ENCODE assay signal across 23 cellular contexts in the genomic region with DNA sequence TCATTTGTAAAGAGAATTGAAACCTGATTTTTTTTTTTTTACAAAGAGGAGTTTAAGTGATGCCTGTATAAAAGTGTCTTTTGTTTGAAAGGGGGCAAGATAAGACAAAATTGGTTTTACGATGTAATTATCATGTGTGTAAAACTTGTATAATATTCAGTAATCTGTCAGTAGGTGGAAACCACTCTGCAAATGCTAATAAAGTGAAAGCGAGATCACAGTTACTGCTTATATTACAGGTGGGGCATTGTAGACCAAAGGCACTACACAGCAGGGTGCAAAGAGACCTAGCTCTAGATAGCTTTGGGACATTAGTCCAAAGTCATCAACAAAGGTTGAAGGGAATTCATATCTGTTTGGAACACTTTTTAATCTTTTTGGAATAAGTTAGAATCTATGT.
"Had no signal": no experiment of that assay in that cellular context is flagged by ENCODE, and none has a peak within 500 bp of the region (broad histone marks: within the 10 kb centered on the region; RNA-seq: fewer than 3 reads in every experiment).

No MANE protein-coding gene starts in this region.

- H3K9me3 ChIP-seq: MG63, SJSA1 had no signal

- H3K36me3 ChIP-seq: MG63, SJSA1 had no signal

- DNase-seq: IMR-90, Karpas-422, KG1, MG63, NCI-H1092, NCI-H1105 treated with DMSO at 0.1 percent for 48 hours, NCI-H1436 treated with DMSO at 0.1 percent for 48 hours, NCI-H187, NCI-H2029, NCI-H2081 treated with DMSO at 0.1 percent for 48 hours, NCI-H2171, NCI-H226, NCI-H446, NCI-H510A, NCI-H524 treated with DMSO at 0.1 percent for 48 hours, NCI-H774, Right ventricle myocardium superior, RPMI8226, SIG-M5, T-helper 2 cell had no signal

- H3K4me3 ChIP-seq: MG63, SJSA1, SK-N-MC had no signal

- ATAC-seq: HepG2 had no signal

- H3K4me1 ChIP-seq: SJSA1 had no signal

- H3K27me3 ChIP-seq: MG63, SJSA1 had no signal

- H3K27ac ChIP-seq: SJSA1, SK-N-MC had no signal
